In the genomic region with DNA sequence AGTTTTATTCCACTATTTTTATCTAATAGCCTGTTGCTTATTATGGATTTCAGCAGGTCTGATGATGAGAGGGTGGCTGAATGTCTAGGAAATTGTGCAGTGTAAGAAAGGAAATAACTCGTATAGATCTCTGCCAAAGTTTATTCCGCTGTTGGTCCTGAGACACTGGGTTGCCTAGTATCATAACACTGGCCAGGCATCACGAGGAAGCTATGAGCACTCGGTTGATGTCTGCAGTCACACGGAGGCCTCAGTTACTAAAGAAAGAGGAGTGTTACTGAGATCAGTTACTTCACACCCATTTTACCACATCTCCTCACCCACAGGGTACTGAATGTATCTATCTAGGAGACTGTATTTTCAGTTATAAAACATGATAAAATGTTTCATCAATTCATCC, we compare ENCODE assay signal across 18 cellular contexts. TPM values are rescaled to one million over a fixed set of nuclear protein-coding genes. Genes with fewer than 3 reads are reported as not detected.
"Had no signal": no experiment of that assay in that cellular context is flagged by ENCODE, and none has a peak within 500 bp of the region (broad histone marks: within the 10 kb centered on the region; RNA-seq: fewer than 3 reads in every experiment).

No MANE protein-coding gene starts in this region.

- H3K27ac ChIP-seq: foreskin keratinocyte, heart left ventricle, parathyroid adenoma, prostate gland, right lobe of liver, skin epidermis, stomach, thoracic aorta had no signal

- ATAC-seq: effector memory CD8-positive, alpha-beta T cell; foreskin keratinocyte; heart left ventricle; naive thymus-derived CD4-positive, alpha-beta T cell; right lobe of liver had no signal

- H3K36me3 ChIP-seq: heart left ventricle, prostate gland, right lobe of liver, stomach, thoracic aorta had no signal

- H3K27me3 ChIP-seq: heart left ventricle, right lobe of liver, stomach had no signal

- H3K4me1 ChIP-seq: heart left ventricle, right lobe of liver had no signal

- DNase-seq: effector memory CD8-positive, alpha-beta T cell; foreskin keratinocyte; heart left ventricle; hippocampal formation; kidney glomerular epithelial cell; mammary epithelial cell; naive thymus-derived CD4-positive, alpha-beta T cell; nephron progenitor cell; retina; right lobe of liver; stimulated activated CD4-positive, alpha-beta T cell treated with anti-CD3 and anti-CD28 coated beads, Interleukin-2, amount 100 ng/mL, for 24 hours; stimulated activated naive CD4-positive, alpha-beta T cell; stomach; substantia nigra had no signal

- H3K9me3 ChIP-seq: heart left ventricle, prostate gland, right lobe of liver, stomach, thoracic aorta had no signal

- H3K4me3 ChIP-seq: heart left ventricle, prostate gland, right lobe of liver, skin epidermis, stomach, thoracic aorta had no signal

- H3K9ac ChIP-seq: parathyroid adenoma had no signal

- H3K79me2 ChIP-seq: parathyroid adenoma had no signal

- H2AFZ ChIP-seq: parathyroid adenoma had no signal

RNA-seq across cellular contexts. Expression of gene BHLHE41, which starts 21.9 kb away (rescaled TPM):
- polyA plus RNA-seq: naive thymus-derived CD4-positive, alpha-beta T cell had no signal
